1 cellular context compared by ENCODE assay signal in genomic region chr3:186940965-186941364, GRCh38.
TF ChIP-seq lines count a peak whose summit lies in the region.

No MANE protein-coding gene starts in this region.

TF ChIP-seq in liver, 16 proteins besides CTCF, POLR2A, EP300 and RAD21 (continued from another document):
- TF ChIP-seq, protein P1, sequence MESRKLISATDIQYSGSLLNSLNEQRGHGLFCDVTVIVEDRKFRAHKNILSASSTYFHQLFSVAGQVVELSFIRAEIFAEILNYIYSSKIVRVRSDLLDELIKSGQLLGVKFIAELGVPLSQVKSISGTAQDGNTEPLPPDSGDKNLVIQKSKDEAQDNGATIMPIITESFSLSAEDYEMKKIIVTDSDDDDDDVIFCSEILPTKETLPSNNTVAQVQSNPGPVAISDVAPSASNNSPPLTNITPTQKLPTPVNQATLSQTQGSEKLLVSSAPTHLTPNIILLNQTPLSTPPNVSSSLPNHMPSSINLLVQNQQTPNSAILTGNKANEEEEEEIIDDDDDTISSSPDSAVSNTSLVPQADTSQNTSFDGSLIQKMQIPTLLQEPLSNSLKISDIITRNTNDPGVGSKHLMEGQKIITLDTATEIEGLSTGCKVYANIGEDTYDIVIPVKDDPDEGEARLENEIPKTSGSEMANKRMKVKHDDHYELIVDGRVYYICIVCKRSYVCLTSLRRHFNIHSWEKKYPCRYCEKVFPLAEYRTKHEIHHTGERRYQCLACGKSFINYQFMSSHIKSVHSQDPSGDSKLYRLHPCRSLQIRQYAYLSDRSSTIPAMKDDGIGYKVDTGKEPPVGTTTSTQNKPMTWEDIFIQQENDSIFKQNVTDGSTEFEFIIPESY (IDR thresholded peaks at IDR 0.05) = no peak
- no peak for TF ChIP-seq JUND (IDR thresholded peaks at IDR 0.05)
- no peak for TF ChIP-seq YY1 (IDR thresholded peaks at IDR 0.05)
- no peak for TF ChIP-seq HNF4G (IDR thresholded peaks at IDR 0.05)
TF ChIP-seq in liver: peak in this region for 1.
